25 cellular contexts compared by ENCODE assay signal in the genomic region with DNA sequence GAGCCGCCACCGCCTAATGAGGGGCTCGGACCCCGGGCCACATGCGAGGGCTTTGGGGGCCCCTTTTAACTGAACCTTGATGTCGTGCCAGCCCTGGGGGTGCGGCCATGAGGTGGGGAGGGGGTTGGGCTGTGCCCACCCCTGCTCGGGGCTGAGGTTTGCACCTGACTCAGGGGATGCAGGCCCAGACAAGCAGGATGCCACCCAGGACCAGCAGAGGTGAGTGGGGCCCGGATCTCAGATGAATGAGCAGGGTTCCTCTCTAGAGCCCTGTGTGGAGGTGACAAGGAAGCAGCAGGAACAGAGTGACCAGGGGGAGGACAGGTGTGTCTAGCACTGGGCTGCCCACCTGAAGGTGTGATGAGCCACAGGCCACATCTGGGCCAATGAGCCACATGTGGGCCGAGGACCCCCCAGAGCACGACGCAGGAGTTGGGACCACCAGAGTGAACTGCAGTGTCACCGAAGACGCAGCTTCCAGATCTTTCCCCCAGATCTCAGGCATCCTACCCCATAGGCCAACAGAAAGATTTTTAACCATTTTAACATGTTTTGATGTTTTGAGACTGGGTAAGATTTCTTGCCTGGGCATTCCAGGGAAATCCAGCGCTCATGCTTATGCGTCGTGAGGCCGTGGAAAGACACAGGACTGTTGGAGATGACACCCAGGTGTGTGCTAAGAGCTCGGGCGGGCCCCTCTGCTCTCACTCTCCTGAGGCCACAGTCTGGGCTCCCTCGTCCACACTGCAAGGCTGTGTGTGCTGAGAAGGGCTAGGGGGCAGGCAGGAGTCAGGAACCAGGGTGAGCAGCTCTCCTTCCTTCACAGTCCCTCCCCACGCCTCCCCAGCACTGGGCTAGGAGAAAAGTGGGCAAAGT.
DNase-seq lines count a peak whose midpoint lies in the region; ATAC-seq, FAIRE-seq and TF ChIP-seq lines count a peak whose summit lies in the region.
"Had no signal": no experiment of that assay in that cellular context is flagged by ENCODE, and none has a peak within 500 bp of the region (broad histone marks: within the 10 kb centered on the region; RNA-seq: fewer than 3 reads in every experiment).

No MANE protein-coding gene starts in this region.

- H3K9me1 ChIP-seq in K562 (ENCODE audit: control insufficient read depth, insufficient read depth, low read length): no peaks in the 10 kb centered on the region

- no peak overlapping the region for H3K27ac ChIP-seq in HCT116 (ENCODE audit: low read depth, low read length)
- no peak overlapping the region for H3K27ac ChIP-seq in K562 (ENCODE audit: extremely low read depth, low read depth, low read length)
- no peak overlapping the region for H3K27ac ChIP-seq in Peyer's patch
- H3K27ac ChIP-seq: epithelial cell of prostate, heart right ventricle had no signal

- 4% methylated on average over 18 of the region's 22 CpGs for WGBS in K562 (ENCODE audit: insufficient coverage, low coverage, missing lambda C conversion rate)

- H3K4me2 ChIP-seq in HCT116 (ENCODE audit: low read length): no peak overlapping the region
- no peak overlapping the region for H3K4me2 ChIP-seq in K562 (ENCODE audit: insufficient read depth, low read length)

- H3K9me2 ChIP-seq in HCT116 (ENCODE audit: insufficient read depth): no peaks in the 10 kb centered on the region

- no peaks in the 10 kb centered on the region for H3K9me3 Mint-ChIP-seq in activated CD8-positive, alpha-beta T cell treated with anti-CD3 and anti-CD28 coated beads, Interleukin-2, amount 10 ng/mL, durations not matched to agents 7 days and 5 days (ENCODE audit: insufficient read depth)
- H3K9me3 Mint-ChIP-seq: activated CD4-positive, alpha-beta memory T cell treated with anti-CD3 and anti-CD28 coated beads, Interleukin-2, amount 10 ng/mL, durations not matched to agents 7 days and 5 days; HFFc6; immature natural killer cell had no signal

- FAIRE-seq in K562 (lab: Jason Lieb, UNC): no peak
- FAIRE-seq: astrocyte had no signal

- RAD21 ChIA-PET in HCT116 (lab: Charles Lee; ENCODE audit: low non-redundant PET in 1 of 2, low total read pairs in 2 of 2, uncharacterized antibody in 2 of 2, unreplicated experiment in 2 of 2): no interaction called here

- TF ChIP-seq RAD21 in HCT116 (IDR thresholded peaks at IDR 0.05; ENCODE audit: low read depth): peak; percentile 26; the same call in 1 of the 2 replicates
- TF ChIP-seq RAD21 in K562 (CRISPR knock-in tag; conservative IDR thresholded peaks at IDR 0.05 in 1 of 2, IDR thresholded peaks at IDR 0.05 in 1 of 2): peak in 1 of 2 experiments; percentile 30; a peak in 1 of 4 replicates

- POLR2A ChIA-PET in HCT116 (lab: Charles Lee): no interaction called here
- POLR2A ChIA-PET in K562 (lab: Yijun Ruan, JAX): interaction anchor here (0.6 to 1.4 kb wide), 2 partner anchors 8 to 68 kb away, joined by 3 to 4 read pairs; no protein-coding TSS in a partner anchor
- POLR2A ChIA-PET in activated CD8-positive, alpha-beta T cell treated with anti-CD3 and anti-CD28 coated beads, Interleukin-2, amount 10 ng/mL, durations not matched to agents 7 days and 5 days (lab: Charles Lee): no interaction called here

- H3K4me3 Mint-ChIP-seq in activated CD8-positive, alpha-beta T cell treated with anti-CD3 and anti-CD28 coated beads, Interleukin-2, amount 10 ng/mL, durations not matched to agents 7 days and 5 days: no peak overlapping the region
- H3K4me3 Mint-ChIP-seq: activated CD4-positive, alpha-beta memory T cell treated with anti-CD3 and anti-CD28 coated beads, Interleukin-2, amount 10 ng/mL, durations not matched to agents 7 days and 5 days; activated naive CD8-positive, alpha-beta T cell treated with anti-CD3 and anti-CD28 coated beads for 36 hours; HFFc6; IgD-negative memory B cell; immature natural killer cell had no signal

- H3K27me3 Mint-ChIP-seq in activated CD8-positive, alpha-beta T cell treated with anti-CD3 and anti-CD28 coated beads, Interleukin-2, amount 10 ng/mL, durations not matched to agents 7 days and 5 days (ENCODE audit: low read depth): no peaks in the 10 kb centered on the region
- H3K27me3 Mint-ChIP-seq: IgD-negative memory B cell had no signal

- CTCF ChIA-PET in HCT116 (lab: Charles Lee): no interaction called here
- CTCF ChIA-PET in K562 (lab: Yijun Ruan, JAX; ENCODE audit: low intra/inter-chr PET ratio): no interaction called here
- CTCF ChIA-PET in activated CD8-positive, alpha-beta T cell treated with anti-CD3 and anti-CD28 coated beads, Interleukin-2, amount 10 ng/mL, durations not matched to agents 7 days and 5 days (lab: Charles Lee): no interaction called here

- no peak overlapping the region for H3K27ac Mint-ChIP-seq in activated CD8-positive, alpha-beta T cell treated with anti-CD3 and anti-CD28 coated beads, Interleukin-2, amount 10 ng/mL, durations not matched to agents 7 days and 5 days
- H3K27ac Mint-ChIP-seq: activated CD4-positive, alpha-beta memory T cell treated with anti-CD3 and anti-CD28 coated beads, Interleukin-2, amount 10 ng/mL, durations not matched to agents 7 days and 5 days; activated naive CD8-positive, alpha-beta T cell treated with anti-CD3 and anti-CD28 coated beads for 36 hours; HFFc6; IgD-negative memory B cell; immature natural killer cell had no signal

- H3K36me3 Mint-ChIP-seq in activated CD8-positive, alpha-beta T cell treated with anti-CD3 and anti-CD28 coated beads, Interleukin-2, amount 10 ng/mL, durations not matched to agents 7 days and 5 days (ENCODE audit: low read depth): no peaks in the 10 kb centered on the region
- H3K36me3 Mint-ChIP-seq: activated naive CD8-positive, alpha-beta T cell treated with anti-CD3 and anti-CD28 coated beads for 36 hours; IgD-negative memory B cell; immature natural killer cell had no signal

- no peak for TF ChIP-seq POLR2A in HCT116 (IDR thresholded peaks at IDR 0.05; ENCODE audit: borderline replicate concordance, extremely low read depth, insufficient read depth, insufficient read length)
- TF ChIP-seq POLR2A in K562 (conservative IDR thresholded peaks at IDR 0.05): no peak
- TF ChIP-seq POLR2A in Peyer's patch (IDR thresholded peaks at IDR 0.05): no peak

- intact Hi-C loops in HCT116 (cut with micrococcal nuclease) (no loop called here), K562 (cut with micrococcal nuclease) (no loop called here)

- TF ChIP-seq EP300 in K562 (IDR thresholded peaks at IDR 0.05; ENCODE audit: low read length): no peak

- no peaks in the 10 kb centered on the region for H3K4me1 Mint-ChIP-seq in activated CD8-positive, alpha-beta T cell treated with anti-CD3 and anti-CD28 coated beads, Interleukin-2, amount 10 ng/mL, durations not matched to agents 7 days and 5 days (ENCODE audit: low read depth)
- H3K4me1 Mint-ChIP-seq: activated CD4-positive, alpha-beta memory T cell treated with anti-CD3 and anti-CD28 coated beads, Interleukin-2, amount 10 ng/mL, durations not matched to agents 7 days and 5 days; activated naive CD8-positive, alpha-beta T cell treated with anti-CD3 and anti-CD28 coated beads for 36 hours; IgD-negative memory B cell; immature natural killer cell had no signal

- no peak overlapping the region for H3K4me3 ChIP-seq in HCT116 (replicated peaks in 1 of 2; ENCODE audit: low read depth in 1 of 2, low read length in 2 of 2)
- no peak overlapping the region for H3K4me3 ChIP-seq in K562
- no peak overlapping the region for H3K4me3 ChIP-seq in retinal pigment epithelial cell (ENCODE audit: low read length)
- H3K4me3 ChIP-seq in Peyer's patch: no peak overlapping the region
- H3K4me3 ChIP-seq: heart right ventricle, MG63, skin epidermis had no signal

- no peak overlapping the region for H2AFZ ChIP-seq in HCT116 (ENCODE audit: low read depth, low read length, poor library complexity, severe bottlenecking)
- no peak overlapping the region for H2AFZ ChIP-seq in K562 (ENCODE audit: low read depth, low read length)

- H3K9ac ChIP-seq in HCT116 (ENCODE audit: low read length) (no peak overlapping the region), K562 (ENCODE audit: insufficient read depth in 1 of 2, low read depth in 2 of 2, low read length in 2 of 2) (no peak overlapping the region)

- no peaks in the 10 kb centered on the region for H3K9me3 ChIP-seq in HCT116 (ENCODE audit: control insufficient read depth in 1 of 2, insufficient read depth in 1 of 2, low read depth in 1 of 2, low read length in 2 of 2)
- H3K9me3 ChIP-seq in K562 (replicated peaks; ENCODE audit: control insufficient read depth, insufficient read depth, low read depth, low read length): no peaks in the 10 kb centered on the region
- H3K9me3 ChIP-seq in Peyer's patch: no peaks in the 10 kb centered on the region
- H3K9me3 ChIP-seq: heart right ventricle, MG63 had no signal

- no peaks in the 10 kb centered on the region for H3K4me1 ChIP-seq in HCT116 (ENCODE audit: control insufficient read depth in 1 of 2, insufficient read depth in 2 of 2, low read length in 2 of 2)
- H3K4me1 ChIP-seq in K562 (replicated peaks in 1 of 2; ENCODE audit: control insufficient read depth in 2 of 2, insufficient read depth in 2 of 2, low read length in 2 of 2): peaks cover 0 to 3% of the 10 kb centered on the region in 2 experiments; a peak in 1 of 5 replicates
- peaks cover 0 to 9% (median 0%) of the 10 kb centered on the region in 4 donors for H3K4me1 ChIP-seq in Peyer's patch

- BruUV-seq in HCT116 (replicated peaks; lab: Mats Ljungman, UMichigan): no TSS peak
- BruUV-seq in K562 (replicated peaks; lab: Mats Ljungman, UMichigan): no TSS peak

- DNase-seq in HCT116 (ENCODE audit: low read depth, low spot score): no peak
- peak in 2 of 4 experiments; percentile 13 to 24 for DNase-seq in K562 (ENCODE audit: extremely low read depth in 1 of 4, low spot score in 3 of 4)
- DNase-seq in left lobe of liver (ENCODE audit: low spot score): no peak
- DNase-seq in retinal pigment epithelial cell (ENCODE audit: low read depth): no peak
- DNase-seq in ACHN: no peak
- DNase-seq in activated CD8-positive, alpha-beta T cell treated with anti-CD3 and anti-CD28 coated beads, Interleukin-2, amount 10 ng/mL, durations not matched to agents 7 days and 5 days: no peak
- DNase-seq in Peyer's patch: no peak
- DNase-seq: activated CD4-positive, alpha-beta memory T cell treated with anti-CD3 and anti-CD28 coated beads, Interleukin-2, amount 10 ng/mL, durations not matched to agents 7 days and 5 days; activated CD4-positive, CD25-positive, alpha-beta regulatory T cell treated with anti-CD3 and anti-CD28 coated beads, Interleukin-2, amount 50 U/mL, for 72 hours; activated effector memory CD4-positive, alpha-beta T cell treated with Interleukin-2 at 50 U/mL for 16 hours; activated naive CD8-positive, alpha-beta T cell treated with anti-CD3 and anti-CD28 coated beads for 36 hours; C1 segment of cervical spinal cord; Calu3; central memory CD4-positive, alpha-beta T cell; heart right ventricle; HFFc6; immature natural killer cell; MG63; NCI-H2081; SHP77; stimulated activated CD4-positive, alpha-beta T cell treated with anti-CD3 and anti-CD28 coated beads, Interleukin-1b, Interleukin-23, amount 100 ng/mL, for 48 hours had no signal

- H4K20me1 ChIP-seq in HCT116 (ENCODE audit: insufficient read depth) (no peaks in the 10 kb centered on the region), K562 (replicated peaks; ENCODE audit: control insufficient read depth, insufficient read depth, low read length) (no peaks in the 10 kb centered on the region)

- no peaks in the 10 kb centered on the region for H3K79me2 ChIP-seq in HCT116 (ENCODE audit: insufficient read depth, low read length)
- H3K79me2 ChIP-seq in K562 (ENCODE audit: control insufficient read depth, insufficient read depth, low read length): no peaks in the 10 kb centered on the region

- in situ Hi-C loops in K562 (cut with MboI): no loop called here
- in situ Hi-C loops in ACHN (cut with HindIII; ENCODE audit: low pct_ligation_motif_present, low pct_unique_long_range_greater_than_20kb, low sequenced_read_pairs): no loop called here

- H3K36me3 ChIP-seq in HCT116 (ENCODE audit: control insufficient read depth in 1 of 2, insufficient read depth in 2 of 2, low read length in 2 of 2) (no peaks in the 10 kb centered on the region), K562 (ENCODE audit: control insufficient read depth, insufficient read depth, low read length) (no peaks in the 10 kb centered on the region), Peyer's patch (no peaks in the 10 kb centered on the region)
- H3K36me3 ChIP-seq: heart right ventricle, MG63 had no signal

- TF ChIP-seq CTCF in HCT116 (IDR thresholded peaks at IDR 0.05 in 2 of 3, conservative IDR thresholded peaks at IDR 0.05 in 1 of 3; ENCODE audit: borderline replicate concordance in 1 of 3, insufficient read depth in 1 of 3, low read depth in 2 of 3, low read length in 2 of 3) (0 out of 6 replicates have a peak, but pooled peaks of 2 of the 3 experiments have one; percentile 9 to 11), K562 (IDR thresholded peaks at IDR 0.05 in 2 of 3, conservative IDR thresholded peaks at IDR 0.05 in 1 of 3; ENCODE audit: insufficient read depth in 2 of 3, low read depth in 1 of 3, low read length in 3 of 3) (peak in 2 of 3 experiments; percentile 20 to 23; a peak in 3 of 6 replicates), retinal pigment epithelial cell (conservative IDR thresholded peaks at IDR 0.05; ENCODE audit: low read depth, low read length) (peak; percentile 23), Peyer's patch (IDR thresholded peaks at IDR 0.05) (peak in 2 of 6 experiments; percentile 23 to 27)

- peak; percentile 72 for ATAC-seq in HCT116
- peak; percentile 88 for ATAC-seq in K562
- peak; percentile 48 for ATAC-seq in left lobe of liver
- ATAC-seq in activated CD8-positive, alpha-beta T cell treated with anti-CD3 and anti-CD28 coated beads, Interleukin-2, amount 10 ng/mL, durations not matched to agents 7 days and 5 days: no peak

- peaks cover 18% of the 10 kb centered on the region for H3K27me3 ChIP-seq in HCT116 (ENCODE audit: insufficient read depth, low read length)
- H3K27me3 ChIP-seq in K562 (ENCODE audit: control insufficient read depth in 2 of 2, insufficient read depth in 2 of 2, low read length in 2 of 2): peaks cover 41 to 71% of the 10 kb centered on the region in 2 experiments; a peak in 4 of 5 replicates
- H3K27me3 ChIP-seq in Peyer's patch: no peaks in the 10 kb centered on the region
- H3K27me3 ChIP-seq: MG63 had no signal

Comparison
In these comparisons a context has a peak if more than half of its experiments do, and no peak if none do; other contexts are left out.
1. Of the 22 proteins assayed by ChIP-seq in both K562 and HCT116: peak only in K562: none; only in HCT116: none; in both: CTCF; in neither: 20; mixed calls (peak in some experiments, not most) for 1.